ENCODE assay signal across 8 cellular contexts in genomic region chr10:104300736-104301292, GRCh38. TPM values are rescaled to one million over a fixed set of nuclear protein-coding genes. Genes with fewer than 3 reads are reported as not detected.
A peak's percentile ranks its signal among the peaks of the same experiment; 100 is the strongest.
DNase-seq lines count a peak whose midpoint lies in the region; ATAC-seq and TF ChIP-seq lines count a peak whose summit lies in the region.

No MANE protein-coding gene starts in this region.

- H3K4me1 ChIP-seq in transverse colon = peaks cover 0 to 13% (median 7%) of the 10 kb centered on the region in 4 donors

- no peaks in the 10 kb centered on the region for H3K27me3 ChIP-seq in transverse colon

- H3K4me3 ChIP-seq in AG09309 (ENCODE audit: control insufficient read depth, low read depth, low read length) = no peak overlapping the region; the same call in 1 of the 2 replicates
- H3K4me3 ChIP-seq in transverse colon = no peak overlapping the region

- ATAC-seq in effector memory CD8-positive, alpha-beta T cell (replicated peaks) = peak; percentile 17
- no peak for ATAC-seq in HG02571 (IDR thresholded peaks at IDR 0.05; ENCODE audit: unreplicated experiment)

- peaks cover 0 to 7% of the 10 kb centered on the region in 2 donors for H3K27me3 Mint-ChIP-seq in effector memory CD8-positive, alpha-beta T cell
- no peaks in the 10 kb centered on the region for H3K27me3 Mint-ChIP-seq in mesothelial cell of epicardium (ENCODE audit: low read depth)

- H3K4me1 Mint-ChIP-seq in effector memory CD8-positive, alpha-beta T cell (ENCODE audit: low read depth in 2 of 2) = peaks cover 37 to 41% of the 10 kb centered on the region in 2 donors
- peaks cover 35% of the 10 kb centered on the region for H3K4me1 Mint-ChIP-seq in mesothelial cell of epicardium

- TF ChIP-seq EP300 in transverse colon (IDR thresholded peaks at IDR 0.05; ENCODE audit: low read depth) = no peak

- H3K9me3 Mint-ChIP-seq in effector memory CD8-positive, alpha-beta T cell = peaks cover 0 to 2% of the 10 kb centered on the region in 2 donors
- peaks cover 10% of the 10 kb centered on the region for H3K9me3 Mint-ChIP-seq in mesothelial cell of epicardium

- H3K36me3 ChIP-seq in transverse colon = no peaks in the 10 kb centered on the region

- peak overlapping the region; percentile 51 to 53 for H3K4me3 Mint-ChIP-seq in effector memory CD8-positive, alpha-beta T cell
- no peak overlapping the region for H3K4me3 Mint-ChIP-seq in mesothelial cell of epicardium

- H3K27ac ChIP-seq in transverse colon = peak overlapping the region; percentile 57 to 78 (median 69)

- TF ChIP-seq CTCF in AG09309 (IDR thresholded peaks at IDR 0.05; ENCODE audit: control insufficient read depth, insufficient read depth, low read depth, low read length, missing control alignments) (no peak), mesothelial cell of epicardium (IDR thresholded peaks at IDR 0.05; ENCODE audit: unreplicated experiment) (no peak), transverse colon (IDR thresholded peaks at IDR 0.05) (no peak)

- no peaks in the 10 kb centered on the region for H3K9me3 ChIP-seq in transverse colon

- WGBS in transverse colon (ENCODE audit: low coverage in 1 of 2), 2 donors = 0 to 57% methylated on average over 1 to 7 of the region's 7 CpGs

- DNase-seq in AG09309 (ENCODE audit: low read depth) (peak; percentile 91), HT1080 (ENCODE audit: low read depth) (peak; percentile 99), SHP77 treated with DMSO at 0.1 percent for 48 hours (lab: John Stamatoyannopoulos, UW) (peak; percentile 89), mesothelial cell of epicardium (ENCODE audit: low spot score in 2 of 2, unreplicated experiment in 2 of 2) (no peak), transverse colon (peak; percentile 65)
- no peak for DNase-seq in effector memory CD8-positive, alpha-beta T cell
- no peak for DNase-seq in stimulated activated CD8-positive, alpha-beta memory T cell treated with anti-CD3 and anti-CD28 coated beads, Interleukin-4, amount 100 ng/mL, for 48 hours

- in situ Hi-C loops in transverse colon (cut with MboI; ENCODE audit: low pct_ligation_motif_present in 1 of 4, low pct_unique_long_range_greater_than_20kb in 1 of 4, low sequenced_read_pairs in 3 of 4) = loop anchor here in 1 of 4 donors (5.0 kb wide), 1 partner anchor 46 kb away; no protein-coding TSS in a partner anchor

- no peak for TF ChIP-seq POLR2A in transverse colon (IDR thresholded peaks at IDR 0.05)

- peak overlapping the region; percentile 71 to 74 for H3K27ac Mint-ChIP-seq in effector memory CD8-positive, alpha-beta T cell
- H3K27ac Mint-ChIP-seq in mesothelial cell of epicardium = peak overlapping the region; percentile 93

- H3K36me3 Mint-ChIP-seq in effector memory CD8-positive, alpha-beta T cell (ENCODE audit: insufficient read depth) = peaks cover 38% of the 10 kb centered on the region
- H3K36me3 Mint-ChIP-seq in mesothelial cell of epicardium = peaks cover 4% of the 10 kb centered on the region

- intact Hi-C loops in transverse colon (cut with DNase I; ENCODE audit: low total_unique reads) = no loop called here

RNA-seq across cellular contexts. Expression of gene GSTO2, which starts 31.8 kb away (rescaled TPM):
- total RNA-seq in HT1080 (2014; rRNA removed; shearing (Covaris generic)) = 1.7 and 1.8 TPM in 2 replicates
- 1.9 and 2.1 TPM in 2 replicates for polyA plus RNA-seq in HT1080 (2015; cell fraction: cytosol; rRNA removed)
- 1.7 and 2.0 TPM in 2 replicates for polyA plus RNA-seq in HT1080 (2015; cell fraction: nucleus; rRNA removed)
- total RNA-seq in mesothelial cell of epicardium (11.7 to 13.5 TPM (median 12.7 TPM) in 3 replicates), transverse colon (10 to 100 TPM in 2 of 4 donors, 1 to 10 TPM in 2; 1.9 to 17.1 (median 10.6) TPM)

RNA-seq across cellular contexts. Expression of gene ITPRIP, which starts 37.5 kb away (rescaled TPM):
- 14.0 and 20.0 TPM in 2 replicates for total RNA-seq in HT1080 (2014; rRNA removed; shearing (Covaris generic))
- 64.3 and 65.9 TPM in 2 replicates for polyA plus RNA-seq in HT1080 (2015; cell fraction: cytosol; rRNA removed)
- polyA plus RNA-seq in HT1080 (2015; cell fraction: nucleus; rRNA removed) = 96.2 and 99.9 TPM in 2 replicates
- total RNA-seq in mesothelial cell of epicardium (23.3 to 24.5 TPM (median 23.6 TPM) in 3 replicates), transverse colon (10 to 100 TPM in 1 of 4 donors, 1 to 10 TPM in 3; 1.8 to 25.1 (median 6.6) TPM)

RNA-seq across cellular contexts. Expression of gene GSTO1, which starts 46.1 kb away (rescaled TPM):
- 203 and 280 TPM in 2 replicates for total RNA-seq in HT1080 (2014; rRNA removed; shearing (Covaris generic))
- 349 and 373 TPM in 2 replicates for polyA plus RNA-seq in HT1080 (2015; cell fraction: cytosol; rRNA removed)
- polyA plus RNA-seq in HT1080 (2015; cell fraction: nucleus; rRNA removed) = 216 and 242 TPM in 2 replicates
- total RNA-seq in mesothelial cell of epicardium (62.8 to 65.5 TPM (median 65.2 TPM) in 3 replicates), transverse colon (10 to 100 TPM; 21.3 to 66.2 (median 45.9) TPM)

RNA-seq across cellular contexts. Expression of gene CFAP58, which starts 52.8 kb away (rescaled TPM):
- total RNA-seq in HT1080 (2014; rRNA removed; shearing (Covaris generic)) = 0.58 and 1.8 TPM in 2 replicates
- polyA plus RNA-seq in HT1080 (2015; cell fraction: cytosol; rRNA removed) = 1.9 and 2.7 TPM in 2 replicates
- polyA plus RNA-seq in HT1080 (2015; cell fraction: nucleus; rRNA removed) = 2.3 and 3.9 TPM in 2 replicates
- total RNA-seq in mesothelial cell of epicardium = 0.58 to 1.4 TPM (median 1.1 TPM) in 3 replicates
- under 1 TPM in 2 of 4 donors, not detected in 2; 0.16 to 0.27 TPM for total RNA-seq in transverse colon

Comparison
In these comparisons a context has a peak if more than half of its experiments do, and no peak if none do; other contexts are left out.
1. DNase-seq: peak in AG09309 (single experiment), HT1080 (single experiment), SHP77 treated with DMSO at 0.1 percent for 48 hours (single experiment) and transverse colon (single experiment); none in effector memory CD8-positive, alpha-beta T cell (0 of 3), mesothelial cell of epicardium (0 of 2) and stimulated activated CD8-positive, alpha-beta memory T cell treated with anti-CD3 and anti-CD28 coated beads, Interleukin-4, amount 100 ng/mL, for 48 hours (single experiment).